Comparison of ENCODE assay signal across 1 cellular context in the genomic region with DNA sequence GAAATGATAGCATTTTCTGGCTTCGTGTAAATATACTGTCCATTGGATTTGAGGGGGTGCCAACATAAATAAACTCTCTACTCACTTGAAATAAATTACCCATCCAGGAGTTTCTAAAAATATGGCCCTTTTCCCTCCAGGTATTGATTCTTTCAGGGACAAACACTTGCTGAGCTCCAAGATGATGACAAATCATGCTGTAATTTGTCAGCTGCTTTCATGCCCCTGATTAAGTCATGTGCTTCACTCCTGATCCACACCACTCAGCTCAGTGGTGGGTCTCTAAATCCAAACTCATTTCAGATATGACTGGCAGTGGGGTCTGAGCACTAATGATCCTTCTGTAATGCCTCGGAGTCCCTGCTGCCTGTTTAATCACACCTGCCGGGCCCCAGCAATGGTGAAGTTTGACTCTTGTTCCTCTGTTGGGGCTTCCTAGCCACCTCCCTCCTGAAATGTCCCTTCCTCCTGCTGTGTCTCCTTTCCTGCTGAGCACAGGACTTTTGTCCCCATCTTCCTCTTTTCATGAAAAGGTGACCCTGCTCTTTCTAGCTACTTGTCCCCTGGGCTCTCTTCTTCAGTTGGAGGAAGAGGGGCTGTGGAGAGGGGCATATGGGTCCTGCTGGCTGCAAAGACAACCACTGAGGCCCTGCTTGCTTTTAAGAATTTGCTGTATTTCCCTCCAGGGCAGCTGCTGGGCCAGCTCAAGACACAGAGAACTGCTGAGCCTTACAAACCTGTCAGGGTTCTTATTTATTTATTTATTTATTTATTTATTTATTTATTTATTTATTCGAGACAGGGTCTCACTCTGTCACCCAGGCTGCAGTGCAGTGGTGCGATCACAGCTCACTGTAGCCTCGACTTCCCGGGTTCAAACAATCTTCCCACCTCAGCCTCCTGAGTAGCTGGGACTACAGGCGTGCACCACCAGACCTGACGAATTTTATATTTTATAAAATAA.
TF ChIP-seq lines count a peak whose summit lies in the region.

No MANE protein-coding gene starts in this region.

TF ChIP-seq in HEK293, 187 proteins besides CTCF, POLR2A, EP300 and RAD21 (continued from another document and continues in another):
- TF ChIP-seq, protein P1, sequence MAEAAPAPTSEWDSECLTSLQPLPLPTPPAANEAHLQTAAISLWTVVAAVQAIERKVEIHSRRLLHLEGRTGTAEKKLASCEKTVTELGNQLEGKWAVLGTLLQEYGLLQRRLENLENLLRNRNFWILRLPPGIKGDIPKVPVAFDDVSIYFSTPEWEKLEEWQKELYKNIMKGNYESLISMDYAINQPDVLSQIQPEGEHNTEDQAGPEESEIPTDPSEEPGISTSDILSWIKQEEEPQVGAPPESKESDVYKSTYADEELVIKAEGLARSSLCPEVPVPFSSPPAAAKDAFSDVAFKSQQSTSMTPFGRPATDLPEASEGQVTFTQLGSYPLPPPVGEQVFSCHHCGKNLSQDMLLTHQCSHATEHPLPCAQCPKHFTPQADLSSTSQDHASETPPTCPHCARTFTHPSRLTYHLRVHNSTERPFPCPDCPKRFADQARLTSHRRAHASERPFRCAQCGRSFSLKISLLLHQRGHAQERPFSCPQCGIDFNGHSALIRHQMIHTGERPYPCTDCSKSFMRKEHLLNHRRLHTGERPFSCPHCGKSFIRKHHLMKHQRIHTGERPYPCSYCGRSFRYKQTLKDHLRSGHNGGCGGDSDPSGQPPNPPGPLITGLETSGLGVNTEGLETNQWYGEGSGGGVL (tag by site-specific recombination; IDR thresholded peaks at IDR 0.05), result no peak
- TF ChIP-seq ZNF529 (tag by site-specific recombination; IDR thresholded peaks at IDR 0.05; ENCODE audit: insufficient replicate concordance), result no peak
- TF ChIP-seq, protein P2, sequence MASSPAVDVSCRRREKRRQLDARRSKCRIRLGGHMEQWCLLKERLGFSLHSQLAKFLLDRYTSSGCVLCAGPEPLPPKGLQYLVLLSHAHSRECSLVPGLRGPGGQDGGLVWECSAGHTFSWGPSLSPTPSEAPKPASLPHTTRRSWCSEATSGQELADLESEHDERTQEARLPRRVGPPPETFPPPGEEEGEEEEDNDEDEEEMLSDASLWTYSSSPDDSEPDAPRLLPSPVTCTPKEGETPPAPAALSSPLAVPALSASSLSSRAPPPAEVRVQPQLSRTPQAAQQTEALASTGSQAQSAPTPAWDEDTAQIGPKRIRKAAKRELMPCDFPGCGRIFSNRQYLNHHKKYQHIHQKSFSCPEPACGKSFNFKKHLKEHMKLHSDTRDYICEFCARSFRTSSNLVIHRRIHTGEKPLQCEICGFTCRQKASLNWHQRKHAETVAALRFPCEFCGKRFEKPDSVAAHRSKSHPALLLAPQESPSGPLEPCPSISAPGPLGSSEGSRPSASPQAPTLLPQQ (tag by site-specific recombination; IDR thresholded peaks at IDR 0.05), result no peak
- TF ChIP-seq, protein P3, sequence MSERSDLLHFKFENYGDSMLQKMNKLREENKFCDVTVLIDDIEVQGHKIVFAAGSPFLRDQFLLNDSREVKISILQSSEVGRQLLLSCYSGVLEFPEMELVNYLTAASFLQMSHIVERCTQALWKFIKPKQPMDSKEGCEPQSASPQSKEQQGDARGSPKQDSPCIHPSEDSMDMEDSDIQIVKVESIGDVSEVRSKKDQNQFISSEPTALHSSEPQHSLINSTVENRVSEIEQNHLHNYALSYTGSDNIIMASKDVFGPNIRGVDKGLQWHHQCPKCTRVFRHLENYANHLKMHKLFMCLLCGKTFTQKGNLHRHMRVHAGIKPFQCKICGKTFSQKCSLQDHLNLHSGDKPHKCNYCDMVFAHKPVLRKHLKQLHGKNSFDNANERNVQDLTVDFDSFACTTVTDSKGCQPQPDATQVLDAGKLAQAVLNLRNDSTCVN (tag by site-specific recombination; optimal IDR thresholded peaks at IDR 0.05), result no peak
- TF ChIP-seq OSR2 (tag by site-specific recombination; IDR thresholded peaks at IDR 0.05), result no peak
- TF ChIP-seq, protein P4, sequence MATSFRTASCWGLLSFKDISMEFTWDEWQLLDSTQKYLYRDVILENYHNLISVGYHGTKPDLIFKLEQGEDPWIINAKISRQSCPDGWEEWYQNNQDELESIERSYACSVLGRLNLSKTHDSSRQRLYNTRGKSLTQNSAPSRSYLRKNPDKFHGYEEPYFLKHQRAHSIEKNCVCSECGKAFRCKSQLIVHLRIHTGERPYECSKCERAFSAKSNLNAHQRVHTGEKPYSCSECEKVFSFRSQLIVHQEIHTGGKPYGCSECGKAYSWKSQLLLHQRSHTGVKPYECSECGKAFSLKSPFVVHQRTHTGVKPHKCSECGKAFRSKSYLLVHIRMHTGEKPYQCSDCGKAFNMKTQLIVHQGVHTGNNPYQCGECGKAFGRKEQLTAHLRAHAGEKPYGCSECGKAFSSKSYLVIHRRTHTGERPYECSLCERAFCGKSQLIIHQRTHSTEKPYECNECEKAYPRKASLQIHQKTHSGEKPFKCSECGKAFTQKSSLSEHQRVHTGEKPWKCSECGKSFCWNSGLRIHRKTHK (tag by site-specific recombination; IDR thresholded peaks at IDR 0.05), result no peak
- no peak for TF ChIP-seq ZNF76 (tag by site-specific recombination; IDR thresholded peaks at IDR 0.05; ENCODE audit: borderline replicate concordance, low read depth)
- TF ChIP-seq KLF10 (tag by site-specific recombination; IDR thresholded peaks at IDR 0.05), result no peak
- TF ChIP-seq, protein P5, sequence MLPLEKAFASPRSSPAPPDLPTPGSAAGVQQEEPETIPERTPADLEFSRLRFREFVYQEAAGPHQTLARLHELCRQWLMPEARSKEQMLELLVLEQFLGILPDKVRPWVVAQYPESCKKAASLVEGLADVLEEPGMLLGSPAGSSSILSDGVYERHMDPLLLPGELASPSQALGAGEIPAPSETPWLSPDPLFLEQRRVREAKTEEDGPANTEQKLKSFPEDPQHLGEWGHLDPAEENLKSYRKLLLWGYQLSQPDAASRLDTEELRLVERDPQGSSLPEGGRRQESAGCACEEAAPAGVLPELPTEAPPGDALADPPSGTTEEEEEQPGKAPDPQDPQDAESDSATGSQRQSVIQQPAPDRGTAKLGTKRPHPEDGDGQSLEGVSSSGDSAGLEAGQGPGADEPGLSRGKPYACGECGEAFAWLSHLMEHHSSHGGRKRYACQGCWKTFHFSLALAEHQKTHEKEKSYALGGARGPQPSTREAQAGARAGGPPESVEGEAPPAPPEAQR (tag by site-specific recombination; IDR thresholded peaks at IDR 0.05), result no peak
- TF ChIP-seq, protein P6, sequence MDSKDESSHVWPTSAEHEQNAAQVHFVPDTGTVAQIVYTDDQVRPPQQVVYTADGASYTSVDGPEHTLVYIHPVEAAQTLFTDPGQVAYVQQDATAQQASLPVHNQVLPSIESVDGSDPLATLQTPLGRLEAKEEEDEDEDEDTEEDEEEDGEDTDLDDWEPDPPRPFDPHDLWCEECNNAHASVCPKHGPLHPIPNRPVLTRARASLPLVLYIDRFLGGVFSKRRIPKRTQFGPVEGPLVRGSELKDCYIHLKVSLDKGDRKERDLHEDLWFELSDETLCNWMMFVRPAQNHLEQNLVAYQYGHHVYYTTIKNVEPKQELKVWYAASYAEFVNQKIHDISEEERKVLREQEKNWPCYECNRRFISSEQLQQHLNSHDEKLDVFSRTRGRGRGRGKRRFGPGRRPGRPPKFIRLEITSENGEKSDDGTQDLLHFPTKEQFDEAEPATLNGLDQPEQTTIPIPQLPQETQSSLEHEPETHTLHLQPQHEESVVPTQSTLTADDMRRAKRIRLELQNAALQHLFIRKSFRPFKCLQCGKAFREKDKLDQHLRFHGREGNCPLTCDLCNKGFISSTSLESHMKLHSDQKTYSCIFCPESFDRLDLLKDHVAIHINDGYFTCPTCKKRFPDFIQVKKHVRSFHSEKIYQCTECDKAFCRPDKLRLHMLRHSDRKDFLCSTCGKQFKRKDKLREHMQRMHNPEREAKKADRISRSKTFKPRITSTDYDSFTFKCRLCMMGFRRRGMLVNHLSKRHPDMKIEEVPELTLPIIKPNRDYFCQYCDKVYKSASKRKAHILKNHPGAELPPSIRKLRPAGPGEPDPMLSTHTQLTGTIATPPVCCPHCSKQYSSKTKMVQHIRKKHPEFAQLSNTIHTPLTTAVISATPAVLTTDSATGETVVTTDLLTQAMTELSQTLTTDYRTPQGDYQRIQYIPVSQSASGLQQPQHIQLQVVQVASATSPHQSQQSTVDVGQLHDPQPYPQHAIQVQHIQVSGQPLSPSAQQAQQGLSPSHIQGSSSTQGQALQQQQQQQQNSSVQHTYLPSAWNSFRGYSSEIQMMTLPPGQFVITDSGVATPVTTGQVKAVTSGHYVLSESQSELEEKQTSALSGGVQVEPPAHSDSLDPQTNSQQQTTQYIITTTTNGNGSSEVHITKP (tag by site-specific recombination; IDR thresholded peaks at IDR 0.05), result peak; percentile 18; the same call in 1 of the 2 replicates
- TF ChIP-seq TCF7L2 (IDR thresholded peaks at IDR 0.05; ENCODE audit: borderline replicate concordance, low read depth, low read length), result peak; percentile 53; the same call in 1 of the 2 replicates
- no peak for TF ChIP-seq MEIS1 (CRISPR knock-in tag; IDR thresholded peaks at IDR 0.05; ENCODE audit: borderline replicate concordance)
- TF ChIP-seq GLIS1 (tag by site-specific recombination; IDR thresholded peaks at IDR 0.05), result peak; percentile 84
- TF ChIP-seq HOXA7 (CRISPR knock-in tag; IDR thresholded peaks at IDR 0.05; ENCODE audit: borderline replicate concordance), result no peak
- no peak for TF ChIP-seq ZNF837 (tag by site-specific recombination; IDR thresholded peaks at IDR 0.05)
- TF ChIP-seq PRDM1 (tag by site-specific recombination; IDR thresholded peaks at IDR 0.05), result no peak
- TF ChIP-seq ZNF202 (tag by site-specific recombination; IDR thresholded peaks at IDR 0.05; ENCODE audit: borderline replicate concordance), result peak; percentile 73; the same call in 1 of the 2 replicates
- TF ChIP-seq OVOL3 (tag by site-specific recombination; IDR thresholded peaks at IDR 0.05), result no peak
- TF ChIP-seq GLIS2 (tag by site-specific recombination; IDR thresholded peaks at IDR 0.05), result no peak
- no peak for TF ChIP-seq ZNF777 (tag by site-specific recombination; IDR thresholded peaks at IDR 0.05; ENCODE audit: borderline replicate concordance)
- TF ChIP-seq, protein P7, sequence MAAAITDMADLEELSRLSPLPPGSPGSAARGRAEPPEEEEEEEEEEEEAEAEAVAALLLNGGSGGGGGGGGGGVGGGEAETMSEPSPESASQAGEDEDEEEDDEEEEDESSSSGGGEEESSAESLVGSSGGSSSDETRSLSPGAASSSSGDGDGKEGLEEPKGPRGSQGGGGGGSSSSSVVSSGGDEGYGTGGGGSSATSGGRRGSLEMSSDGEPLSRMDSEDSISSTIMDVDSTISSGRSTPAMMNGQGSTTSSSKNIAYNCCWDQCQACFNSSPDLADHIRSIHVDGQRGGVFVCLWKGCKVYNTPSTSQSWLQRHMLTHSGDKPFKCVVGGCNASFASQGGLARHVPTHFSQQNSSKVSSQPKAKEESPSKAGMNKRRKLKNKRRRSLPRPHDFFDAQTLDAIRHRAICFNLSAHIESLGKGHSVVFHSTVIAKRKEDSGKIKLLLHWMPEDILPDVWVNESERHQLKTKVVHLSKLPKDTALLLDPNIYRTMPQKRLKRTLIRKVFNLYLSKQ (tag by site-specific recombination; IDR thresholded peaks at IDR 0.05; ENCODE audit: borderline replicate concordance), result no peak
- TF ChIP-seq ZNF221 (tag by site-specific recombination; IDR thresholded peaks at IDR 0.05; ENCODE audit: borderline replicate concordance), result no peak
- TF ChIP-seq ZNF707 (tag by site-specific recombination; IDR thresholded peaks at IDR 0.05), result no peak
- no peak for TF ChIP-seq KLF9 (tag by site-specific recombination; IDR thresholded peaks at IDR 0.05; ENCODE audit: low read depth)
- TF ChIP-seq ZBTB1 (tag by site-specific recombination; IDR thresholded peaks at IDR 0.05), result no peak
- TF ChIP-seq ZNF248 (tag by site-specific recombination; IDR thresholded peaks at IDR 0.05), result no peak
- TF ChIP-seq ZNF585B (tag by site-specific recombination; IDR thresholded peaks at IDR 0.05), result no peak
- TF ChIP-seq, protein P8, sequence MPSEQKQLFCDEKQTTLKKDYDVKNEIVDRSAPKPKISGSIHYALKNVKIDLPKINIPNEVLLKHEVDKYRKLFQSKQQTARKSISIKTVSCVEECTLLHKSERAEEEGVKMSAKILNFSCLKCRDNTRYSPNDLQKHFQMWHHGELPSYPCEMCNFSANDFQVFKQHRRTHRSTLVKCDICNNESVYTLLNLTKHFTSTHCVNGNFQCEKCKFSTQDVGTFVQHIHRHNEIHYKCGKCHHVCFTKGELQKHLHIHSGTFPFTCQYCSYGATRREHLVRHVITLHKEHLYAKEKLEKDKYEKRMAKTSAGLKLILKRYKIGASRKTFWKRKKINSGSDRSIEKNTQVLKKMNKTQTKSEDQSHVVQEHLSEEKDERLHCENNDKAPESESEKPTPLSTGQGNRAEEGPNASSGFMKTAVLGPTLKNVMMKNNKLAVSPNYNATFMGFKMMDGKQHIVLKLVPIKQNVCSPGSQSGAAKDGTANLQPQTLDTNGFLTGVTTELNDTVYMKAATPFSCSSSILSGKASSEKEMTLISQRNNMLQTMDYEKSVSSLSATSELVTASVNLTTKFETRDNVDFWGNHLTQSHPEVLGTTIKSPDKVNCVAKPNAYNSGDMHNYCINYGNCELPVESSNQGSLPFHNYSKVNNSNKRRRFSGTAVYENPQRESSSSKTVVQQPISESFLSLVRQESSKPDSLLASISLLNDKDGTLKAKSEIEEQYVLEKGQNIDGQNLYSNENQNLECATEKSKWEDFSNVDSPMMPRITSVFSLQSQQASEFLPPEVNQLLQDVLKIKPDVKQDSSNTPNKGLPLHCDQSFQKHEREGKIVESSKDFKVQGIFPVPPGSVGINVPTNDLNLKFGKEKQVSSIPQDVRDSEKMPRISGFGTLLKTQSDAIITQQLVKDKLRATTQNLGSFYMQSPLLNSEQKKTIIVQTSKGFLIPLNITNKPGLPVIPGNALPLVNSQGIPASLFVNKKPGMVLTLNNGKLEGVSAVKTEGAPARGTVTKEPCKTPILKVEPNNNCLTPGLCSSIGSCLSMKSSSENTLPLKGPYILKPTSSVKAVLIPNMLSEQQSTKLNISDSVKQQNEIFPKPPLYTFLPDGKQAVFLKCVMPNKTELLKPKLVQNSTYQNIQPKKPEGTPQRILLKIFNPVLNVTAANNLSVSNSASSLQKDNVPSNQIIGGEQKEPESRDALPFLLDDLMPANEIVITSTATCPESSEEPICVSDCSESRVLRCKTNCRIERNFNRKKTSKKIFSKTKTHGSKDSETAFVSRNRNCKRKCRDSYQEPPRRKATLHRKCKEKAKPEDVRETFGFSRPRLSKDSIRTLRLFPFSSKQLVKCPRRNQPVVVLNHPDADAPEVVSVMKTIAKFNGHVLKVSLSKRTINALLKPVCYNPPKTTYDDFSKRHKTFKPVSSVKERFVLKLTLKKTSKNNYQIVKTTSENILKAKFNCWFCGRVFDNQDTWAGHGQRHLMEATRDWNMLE (tag by site-specific recombination; conservative IDR thresholded peaks at IDR 0.05; ENCODE audit: low read depth), result peak; percentile 55; the same call in 1 of the 2 replicates
- TF ChIP-seq ZNF211 (tag by site-specific recombination; IDR thresholded peaks at IDR 0.05; ENCODE audit: low read depth), result no peak
- no peak for TF ChIP-seq ZNF549 (tag by site-specific recombination; IDR thresholded peaks at IDR 0.05)
- no peak for TF ChIP-seq ZNF473 (tag by site-specific recombination; IDR thresholded peaks at IDR 0.05)
- no peak for TF ChIP-seq ZNF23 (tag by site-specific recombination; IDR thresholded peaks at IDR 0.05; ENCODE audit: borderline replicate concordance)
- no peak for TF ChIP-seq ZNF600 (tag by site-specific recombination; IDR thresholded peaks at IDR 0.05)
- TF ChIP-seq, protein P9, sequence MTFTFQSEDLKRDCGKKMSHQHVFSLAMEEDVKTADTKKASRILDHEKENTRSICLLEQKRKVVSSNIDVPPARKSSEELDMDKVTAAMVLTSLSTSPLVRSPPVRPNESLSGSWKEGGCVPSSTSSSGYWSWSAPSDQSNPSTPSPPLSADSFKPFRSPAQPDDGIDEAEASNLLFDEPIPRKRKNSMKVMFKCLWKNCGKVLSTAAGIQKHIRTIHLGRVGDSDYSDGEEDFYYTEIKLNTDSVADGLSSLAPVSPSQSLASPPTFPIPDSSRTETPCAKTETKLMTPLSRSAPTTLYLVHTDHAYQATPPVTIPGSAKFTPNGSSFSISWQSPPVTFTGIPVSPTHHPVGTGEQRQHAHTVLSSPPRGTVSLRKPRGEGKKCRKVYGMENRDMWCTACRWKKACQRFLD (tag by site-specific recombination; IDR thresholded peaks at IDR 0.05), result no peak
- no peak for TF ChIP-seq ZNF48 (tag by site-specific recombination; IDR thresholded peaks at IDR 0.05)
